In the genomic region with DNA sequence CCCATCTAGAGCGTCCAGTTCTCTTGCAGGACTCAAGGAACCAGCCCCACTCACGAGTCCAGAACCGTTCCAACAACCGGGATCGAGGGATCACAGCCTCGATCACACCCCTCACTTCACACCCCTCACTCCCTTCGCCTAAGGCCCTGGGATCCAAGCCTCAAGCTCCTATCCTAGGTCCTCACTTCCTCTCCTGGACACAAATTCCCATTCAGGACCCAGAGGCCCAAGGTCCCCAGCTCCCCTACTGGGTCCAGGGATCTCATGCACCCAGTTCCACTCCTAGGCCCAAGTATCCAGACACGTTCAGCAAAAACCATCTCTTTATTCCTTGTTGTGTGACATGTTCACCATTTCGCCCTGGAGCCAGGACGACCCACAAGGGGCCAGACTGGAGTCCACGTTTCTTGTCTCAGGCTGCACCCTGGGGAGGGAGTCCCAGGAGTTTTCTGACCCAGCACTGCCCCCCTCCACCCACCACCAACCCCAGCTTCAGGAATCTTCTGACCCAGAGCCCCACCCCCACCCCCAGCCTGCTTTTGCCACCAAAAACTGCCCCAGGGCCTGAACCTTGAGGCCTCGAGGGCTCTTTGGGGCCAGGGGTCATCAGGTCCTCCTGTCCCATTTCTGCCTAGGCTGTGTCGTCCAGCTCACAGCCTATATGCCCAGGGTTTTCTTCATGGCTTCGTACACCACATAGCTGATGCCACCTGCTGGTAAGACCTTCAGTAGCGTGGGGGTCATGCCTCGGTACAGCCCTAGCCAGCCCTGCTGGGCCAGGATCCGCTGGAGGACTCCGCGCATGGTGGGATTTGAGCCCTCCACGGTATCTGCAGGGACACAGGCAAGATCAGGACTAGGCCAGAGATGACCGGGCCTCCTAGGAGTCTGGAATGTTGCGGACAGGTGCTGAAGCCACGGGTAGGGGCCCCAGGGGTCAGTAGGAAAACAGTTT, we compare ENCODE assay signal across 8 cellular contexts. TPM values are rescaled to one million over a fixed set of nuclear protein-coding genes. Genes with fewer than 3 reads are reported as not detected.
DNase-seq lines count a peak whose midpoint lies in the region; ATAC-seq and TF ChIP-seq lines count a peak whose summit lies in the region.

No MANE protein-coding gene starts in this region.

- peak overlapping the region; percentile 60 to 85 (median 79) for H3K4me3 Mint-ChIP-seq in immature natural killer cell

- H3K4me1 ChIP-seq in heart left ventricle (peaks cover 0 to 36% (median 21%) of the 10 kb centered on the region in 12 donors), thoracic aorta (ENCODE audit: control insufficient read depth in 1 of 2, low read depth in 2 of 2) (peaks cover 11 to 26% of the 10 kb centered on the region in 2 donors)

- 88 to 96% (median 91%) methylated on average over 19 to 23 of the region's 23 CpGs for WGBS in heart left ventricle, 4 donors

- intact Hi-C loops in heart left ventricle (cut with DNase I), result loop anchor here in 3 of 10 donors (1.0 to 2.0 kb wide), 5 partner anchors 33 to 65 kb away; a partner anchor contains a TSS
- intact Hi-C loops in left ventricle myocardium superior (cut with micrococcal nuclease), result no loop called here

- peaks cover 5 to 8% (median 6%) of the 10 kb centered on the region in 3 donors for H3K27me3 Mint-ChIP-seq in immature natural killer cell (ENCODE audit: low read depth in 3 of 3)

- H3K36me3 Mint-ChIP-seq in immature natural killer cell, result peaks cover 0 to 1% (median under 1%) of the 10 kb centered on the region in 3 donors

- H3K4me3 ChIP-seq in heart left ventricle, result peak overlapping the region in 10 of 12 donors; percentile 20 to 74 (median 38)
- peak overlapping the region; percentile 47 for H3K4me3 ChIP-seq in thoracic aorta

- ATAC-seq in heart left ventricle (no peak), left ventricle myocardium superior (no peak), thoracic aorta (ENCODE audit: insufficient number of reproducible peaks, low FRiP score, low read depth) (no peak), HG02571 (IDR thresholded peaks at IDR 0.05; ENCODE audit: unreplicated experiment) (no peak)

- H3K27ac ChIP-seq in heart left ventricle (peak overlapping the region; percentile 59 to 89 (median 84)), thoracic aorta (peak overlapping the region; percentile 64 to 68)

- DNase-seq in heart left ventricle, result no peak
- no peak for DNase-seq in left ventricle myocardium superior
- DNase-seq in activated CD4-positive, alpha-beta T cell treated with anti-CD3 and anti-CD28 coated beads, Interleukin-2, amount 50 U/mL, for 1 hour, result peak; percentile 12
- DNase-seq in immature natural killer cell, result no peak
- DNase-seq in thoracic aorta (ENCODE audit: low spot score), result no peak
- no peak for DNase-seq in cerebellar cortex (ENCODE audit: low spot score)
- no peak for DNase-seq in NCI-H2227 (lab: John Stamatoyannopoulos, UW; ENCODE audit: unreplicated experiment)

- H3K9me3 ChIP-seq in heart left ventricle (no peaks in the 10 kb centered on the region), thoracic aorta (no peaks in the 10 kb centered on the region)

- no peaks in the 10 kb centered on the region for H3K9me3 Mint-ChIP-seq in immature natural killer cell

- H3K27me3 ChIP-seq in heart left ventricle (no peaks in the 10 kb centered on the region), thoracic aorta (replicated peaks; ENCODE audit: insufficient read depth) (no peaks in the 10 kb centered on the region)

- H3K36me3 ChIP-seq in heart left ventricle (peaks cover 0 to 14% (median 7%) of the 10 kb centered on the region in 9 donors), thoracic aorta (peaks cover 2% of the 10 kb centered on the region)

- peak overlapping the region; percentile 82 to 98 (median 93) for H3K27ac Mint-ChIP-seq in immature natural killer cell

- H3K4me1 Mint-ChIP-seq in immature natural killer cell, result peaks cover 37 to 41% of the 10 kb centered on the region in 2 donors

- TF ChIP-seq CTCF in heart left ventricle (IDR thresholded peaks at IDR 0.05) (peak in 3 of 12 donors; percentile 10 to 20 (median 12)), thoracic aorta (IDR thresholded peaks at IDR 0.05) (no peak)

- no peak for TF ChIP-seq POLR2A in heart left ventricle (IDR thresholded peaks at IDR 0.05)

RNA-seq across cellular contexts. Expression of a gene that starts 1.4 kb away (rescaled TPM):
- total RNA-seq in heart left ventricle (100 to 1,000 TPM in 2 of 9 donors, 10 to 100 TPM in 7; 58.2 to 122 (median 89.3) TPM), left ventricle myocardium superior (103 TPM), thoracic aorta (100 to 1,000 TPM in 1 of 2 donors, 10 to 100 TPM in 1; 98.4 to 111 TPM)
- polyA plus RNA-seq in heart left ventricle (100 to 1,000 TPM in 1 of 2 donors, 10 to 100 TPM in 1; 53.9 to 118 TPM), immature natural killer cell (10 to 100 TPM in 1 of 3 donors, 1 to 10 TPM in 2; 3.9 to 15.6 (median 9.8) TPM)

RNA-seq across cellular contexts. Expression of a gene that starts 7.6 kb away (rescaled TPM):
- total RNA-seq in heart left ventricle (under 1 TPM in 7 of 9 donors, not detected in 2; 0.17 to 0.96 (median 0.44) TPM), left ventricle myocardium superior (0.25 TPM), thoracic aorta (under 1 TPM in 1 of 2 donors, not detected in 1; 0.71 TPM)
- polyA plus RNA-seq in heart left ventricle (1 to 10 TPM in 1 of 2 donors, under 1 TPM in 1; 0.50 to 1.4 TPM), immature natural killer cell (not detected)

RNA-seq across cellular contexts. Expression of a gene that starts 33.0 kb away (rescaled TPM):
- total RNA-seq in heart left ventricle (10 to 100 TPM; 20.8 to 41.8 (median 29.8) TPM), left ventricle myocardium superior (30.9 TPM), thoracic aorta (10 to 100 TPM; 22.7 to 27.7 TPM)
- polyA plus RNA-seq in heart left ventricle (10 to 100 TPM; 26.9 to 58.2 TPM), immature natural killer cell (10 to 100 TPM; 11.0 to 29.8 (median 11.5) TPM)

RNA-seq across cellular contexts. Expression of a gene that starts 33.6 kb away (rescaled TPM):
- total RNA-seq in heart left ventricle, result 100 to 1,000 TPM in 6 of 9 donors, 10 to 100 TPM in 3; 78.4 to 208 (median 114) TPM
- 100 to 1,000 TPM in 1 of 2 donors, 10 to 100 TPM in 1; 64.4 to 120 TPM for polyA plus RNA-seq in heart left ventricle
- 110 TPM for total RNA-seq in left ventricle myocardium superior
- 10 to 100 TPM in 1 of 3 donors, 1 to 10 TPM in 1, under 1 TPM in 1; 0.61 to 14.7 (median 4.1) TPM for polyA plus RNA-seq in immature natural killer cell
- total RNA-seq in thoracic aorta, result 10 to 100 TPM; 89.6 to 97.1 TPM

RNA-seq across cellular contexts. Expression of a gene that starts 38.1 kb away (rescaled TPM):
- total RNA-seq in heart left ventricle (1 to 10 TPM in 1 of 9 donors, under 1 TPM in 2, not detected in 6; 0.40 to 1.6 (median 0.52) TPM), left ventricle myocardium superior (not detected), thoracic aorta (1 to 10 TPM in 1 of 2 donors, under 1 TPM in 1; 0.54 to 2.1 TPM)
- polyA plus RNA-seq in heart left ventricle (under 1 TPM in 1 of 2 donors, not detected in 1; 0.28 TPM), immature natural killer cell (under 1 TPM in 1 of 3 donors, not detected in 2; 0.39 TPM)
